In genomic region chr10:103884681-103885139, GRCh38 we compare ENCODE assay signal across 8 cellular contexts. TPM values are rescaled to one million over a fixed set of nuclear protein-coding genes. Genes with fewer than 3 reads are reported as not detected.
DNase-seq lines count a peak whose midpoint lies in the region; ATAC-seq, FAIRE-seq and TF ChIP-seq lines count a peak whose summit lies in the region.

No MANE protein-coding gene starts in this region.

- peak; percentile 50 for DNase-seq in CD1c-positive myeloid dendritic cell (ENCODE audit: extremely low spot score)
- peak; percentile 56 for DNase-seq in GM13976 (ENCODE audit: low spot score)
- peak; percentile 21 for DNase-seq in NCI-H2029 (lab: John Stamatoyannopoulos, UW)
- peak; percentile 55 to 72 for DNase-seq in foreskin keratinocyte
- no peak for DNase-seq in osteocyte (ENCODE audit: extremely low spot score, unreplicated experiment)

- peak overlapping the region; percentile 41 for H3K27ac ChIP-seq in foreskin keratinocyte

- ATAC-seq in foreskin keratinocyte (peak; percentile 14), GM19467 (IDR thresholded peaks at IDR 0.05; ENCODE audit: unreplicated experiment) (no peak), HG03196 (IDR thresholded peaks at IDR 0.05; ENCODE audit: unreplicated experiment) (no peak)

- H3K4me1 Mint-ChIP-seq in osteocyte (ENCODE audit: unreplicated experiment) = peaks cover 24% of the 10 kb centered on the region

- TF ChIP-seq CTCF in GM13976 (IDR thresholded peaks at IDR 0.05; ENCODE audit: borderline replicate concordance, control extremely low read depth, extremely low read depth, insufficient read depth, missing control alignments) = peak; percentile 60
- TF ChIP-seq CTCF in foreskin keratinocyte (conservative IDR thresholded peaks at IDR 0.05) = peak; percentile 95
- TF ChIP-seq CTCF in osteocyte (IDR thresholded peaks at IDR 0.05) = peak; percentile 81

- H3K4me3 Mint-ChIP-seq in osteocyte (ENCODE audit: unreplicated experiment) = no peak overlapping the region

- H3K9me3 Mint-ChIP-seq in osteocyte (ENCODE audit: unreplicated experiment) = no peaks in the 10 kb centered on the region

- H3K36me3 Mint-ChIP-seq in osteocyte (ENCODE audit: unreplicated experiment) = peaks cover 17% of the 10 kb centered on the region

- no peaks in the 10 kb centered on the region for H3K27me3 ChIP-seq in foreskin keratinocyte

- H3K27ac Mint-ChIP-seq in osteocyte (ENCODE audit: unreplicated experiment) = no peak overlapping the region

- in situ Hi-C loops in GM13976 (cut with MboI; ENCODE audit: low sequenced_read_pairs, unreplicated experiment) = loop anchor here (25.0 kb wide), 1 partner anchor 328 kb away; no protein-coding TSS in a partner anchor

- FAIRE-seq in TTC549 (lab: Jason Lieb, UNC) = peak; percentile 51

- peaks cover 43% of the 10 kb centered on the region for H3K4me1 ChIP-seq in foreskin keratinocyte

- H3K27me3 Mint-ChIP-seq in osteocyte (ENCODE audit: unreplicated experiment) = no peaks in the 10 kb centered on the region

RNA-seq across cellular contexts. Expression of gene SH3PXD2A, which starts 29.3 kb away (rescaled TPM):
- total RNA-seq in foreskin keratinocyte = 81.7 and 109 TPM in 2 replicates
- 23.9 and 27.5 TPM in 2 replicates for polyA plus RNA-seq in foreskin keratinocyte
- total RNA-seq in osteocyte = 43.0 and 46.6 TPM in 2 replicates

RNA-seq across cellular contexts. Expression of gene STN1, which starts 33.3 kb away (rescaled TPM):
- total RNA-seq in foreskin keratinocyte (28.9 and 29.4 TPM in 2 replicates), osteocyte (21.5 and 21.8 TPM in 2 replicates)
- 22.7 and 27.0 TPM in 2 replicates for polyA plus RNA-seq in foreskin keratinocyte
